33 cellular contexts compared by ENCODE assay signal in genomic region chr13:46472384-46472783, GRCh38.
"Had no signal": no experiment of that assay in that cellular context is flagged by ENCODE, and none has a peak within 500 bp of the region (broad histone marks: within the 10 kb centered on the region; RNA-seq: fewer than 3 reads in every experiment).

No MANE protein-coding gene starts in this region.

- H3K4me3 ChIP-seq: adrenal gland, MG63, Peyer's patch, SJSA1 had no signal

- H3K27me3 Mint-ChIP-seq: activated CD4-positive, alpha-beta T cell treated with anti-CD3 and anti-CD28 coated beads, Interleukin-2, amount 10 ng/mL, durations not matched to agents 24 days and 14 days; activated CD8-positive, alpha-beta T cell treated with anti-CD3 and anti-CD28 coated beads for 36 hours; brain had no signal

- H3K36me3 ChIP-seq: adrenal gland, MG63, Peyer's patch, SJSA1 had no signal

- H3K27ac Mint-ChIP-seq: activated CD4-positive, alpha-beta T cell treated with anti-CD3 and anti-CD28 coated beads, Interleukin-2, amount 10 ng/mL, durations not matched to agents 24 days and 14 days; activated CD8-positive, alpha-beta T cell treated with anti-CD3 and anti-CD28 coated beads for 36 hours; activated naive CD4-positive, alpha-beta T cell treated with anti-CD3 and anti-CD28 coated beads for 36 hours; activated naive CD4-positive, alpha-beta T cell treated with anti-CD3 and anti-CD28 coated beads, Interleukin-2, amount 50 U/mL, for 72 hours; activated T-helper 1 cell treated with anti-CD3 and anti-CD28 coated beads, Interleukin-12 subunit alpha, Interleukin-12 subunit beta, Interleukin-2, Interleukin-4 antibody, amounts not matched to agents 30 ng/mL and 10 ng/mL and 1 ng/mL, durations not matched to agents 14 hours and 24 hours and 36 hours; T-helper 1 cell treated with Interleukin-12 subunit alpha and Interleukin-12 subunit beta and Interleukin-4 antibody, amounts not matched to agents 30 μg/mL and 1 μg/mL, for 36 hours; T-helper 2 cell treated with Interferon-gamma antibody and Interleukin-4, amounts not matched to agents 5 μg/mL and 100 μg/mL, for 36 hours had no signal

- H3K4me1 ChIP-seq: Peyer's patch, SJSA1 had no signal

- H3K4me3 Mint-ChIP-seq: activated CD4-positive, alpha-beta T cell treated with anti-CD3 and anti-CD28 coated beads, Interleukin-2, amount 10 ng/mL, durations not matched to agents 24 days and 14 days; activated CD8-positive, alpha-beta T cell treated with anti-CD3 and anti-CD28 coated beads for 36 hours; activated naive CD4-positive, alpha-beta T cell treated with anti-CD3 and anti-CD28 coated beads for 36 hours; activated T-cell treated with anti-CD3 and anti-CD28 coated beads, Interleukin-2, amount 50 U/mL, for 4 hours; activated T-helper 1 cell treated with anti-CD3 and anti-CD28 coated beads, Interleukin-12 subunit alpha, Interleukin-12 subunit beta, Interleukin-2, Interleukin-4 antibody, amounts not matched to agents 30 ng/mL and 10 ng/mL and 1 ng/mL, durations not matched to agents 14 hours and 24 hours and 36 hours; brain; T-helper 1 cell treated with Interleukin-12 subunit alpha and Interleukin-12 subunit beta and Interleukin-4 antibody, amounts not matched to agents 30 μg/mL and 1 μg/mL, for 36 hours; T-helper 2 cell treated with Interferon-gamma antibody and Interleukin-4, amounts not matched to agents 5 μg/mL and 100 μg/mL, for 36 hours had no signal

- H3K9ac ChIP-seq: SK-N-SH had no signal

- H3K9me3 ChIP-seq: adrenal gland, MG63, Peyer's patch, SJSA1, SK-N-SH had no signal

- DNase-seq: activated CD4-positive, alpha-beta T cell treated with anti-CD3 and anti-CD28 coated beads, Interleukin-2, amount 10 ng/mL, durations not matched to agents 24 days and 14 days; activated CD4-positive, alpha-beta T cell treated with anti-CD3 and anti-CD28 coated beads, Interleukin-2, amount 50 U/mL, for 4 hours; activated CD8-positive, alpha-beta T cell treated with anti-CD3 and anti-CD28 coated beads for 36 hours; activated gamma-delta T cell treated with Interleukin-2 at 50 U/mL for 16 hours; activated naive CD4-positive, alpha-beta T cell treated with anti-CD3 and anti-CD28 coated beads for 36 hours; activated T-cell treated with anti-CD3 and anti-CD28 coated beads for 4 hours; activated T-cell treated with anti-CD3 and anti-CD28 coated beads, Interleukin-2, amount 50 U/mL, for 4 hours; adrenal gland; anterior cingulate cortex; central memory CD4-positive, alpha-beta T cell; Kasumi-1; MG63; NCI-H1048; NCI-H1105 treated with DMSO at 0.1 percent for 48 hours; NCI-H1436; NCI-H1694; NCI-H1930; NCI-H2081 treated with DMSO at 0.1 percent for 48 hours; NCI-H510A; NCI-H526; NCI-H748 treated with DMSO at 0.1 percent for 48 hours; NK-92 treated with Interleukin-12 subunit alpha and Interleukin-12 subunit beta, amount 100 ng/mL, for 24 hours; PC-3; Peyer's patch; RPMI8226; SHP77 treated with DMSO at 0.1 percent for 48 hours; SK-N-SH had no signal

- H3K4me2 ChIP-seq: SK-N-SH had no signal

- H3K36me3 Mint-ChIP-seq: activated naive CD4-positive, alpha-beta T cell treated with anti-CD3 and anti-CD28 coated beads, Interleukin-2, amount 50 U/mL, for 72 hours; brain had no signal

- H3K9me3 Mint-ChIP-seq: activated CD4-positive, alpha-beta T cell treated with anti-CD3 and anti-CD28 coated beads, Interleukin-2, amount 10 ng/mL, durations not matched to agents 24 days and 14 days; activated CD8-positive, alpha-beta T cell treated with anti-CD3 and anti-CD28 coated beads for 36 hours; activated naive CD4-positive, alpha-beta T cell treated with anti-CD3 and anti-CD28 coated beads for 36 hours; activated T-cell treated with anti-CD3 and anti-CD28 coated beads, Interleukin-2, amount 50 U/mL, for 4 hours; activated T-helper 1 cell treated with anti-CD3 and anti-CD28 coated beads, Interleukin-12 subunit alpha, Interleukin-12 subunit beta, Interleukin-2, Interleukin-4 antibody, amounts not matched to agents 30 ng/mL and 10 ng/mL and 1 ng/mL, durations not matched to agents 14 hours and 24 hours and 36 hours; T-helper 1 cell treated with Interleukin-12 subunit alpha and Interleukin-12 subunit beta and Interleukin-4 antibody, amounts not matched to agents 30 μg/mL and 1 μg/mL, for 36 hours; T-helper 2 cell treated with Interferon-gamma antibody and Interleukin-4, amounts not matched to agents 5 μg/mL and 100 μg/mL, for 36 hours had no signal

- H3K27ac ChIP-seq: adrenal gland, Peyer's patch, SJSA1 had no signal

- ATAC-seq: activated CD8-positive, alpha-beta T cell treated with anti-CD3 and anti-CD28 coated beads for 36 hours; activated naive CD4-positive, alpha-beta T cell treated with anti-CD3 and anti-CD28 coated beads, Interleukin-2, amount 50 U/mL, for 72 hours; activated T-cell treated with anti-CD3 and anti-CD28 coated beads, Interleukin-2, amount 50 U/mL, for 4 hours; PC-3 had no signal

- H3K4me1 Mint-ChIP-seq: activated CD4-positive, alpha-beta T cell treated with anti-CD3 and anti-CD28 coated beads, Interleukin-2, amount 10 ng/mL, durations not matched to agents 24 days and 14 days had no signal

- H3K27me3 ChIP-seq: adrenal gland, MG63, Peyer's patch, SJSA1 had no signal
